1 cellular context compared by ENCODE assay signal in the genomic region with DNA sequence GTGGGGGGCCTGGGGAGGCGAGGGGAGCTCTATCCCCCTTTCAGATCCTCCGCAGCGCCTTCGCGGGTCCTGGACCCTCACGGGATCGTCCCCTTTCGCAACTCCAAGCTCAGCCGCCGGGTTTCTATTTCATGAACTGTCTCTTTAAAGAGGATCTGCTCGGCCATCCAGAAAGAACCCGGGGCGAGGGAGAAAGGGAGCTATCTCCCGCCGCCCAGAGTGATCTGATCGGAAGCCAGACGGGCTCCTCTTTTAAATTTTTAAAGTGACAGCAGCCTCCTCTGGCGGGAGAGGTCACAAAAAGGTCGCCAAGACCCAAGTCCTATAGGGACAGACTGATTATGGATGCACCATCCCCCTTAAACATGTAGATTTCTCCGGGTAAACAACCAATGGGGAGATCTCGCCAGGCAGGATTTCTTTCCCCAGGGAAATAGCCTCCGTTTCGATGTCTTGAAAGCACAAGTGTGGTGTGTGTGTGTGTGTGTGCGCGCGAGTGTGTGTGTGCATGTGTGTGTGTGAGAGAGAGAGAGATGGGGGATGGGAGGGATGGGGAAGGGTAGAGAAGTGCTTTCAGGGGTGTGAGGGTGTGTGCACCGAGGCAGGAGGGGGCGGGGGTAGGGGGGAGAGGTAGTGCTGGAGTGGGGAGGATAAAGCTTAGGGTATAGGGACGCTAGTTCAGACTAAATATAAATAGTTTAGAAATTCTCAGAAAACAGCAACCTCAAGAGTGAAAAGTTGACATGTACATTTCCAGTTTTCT.
TF ChIP-seq lines count a peak whose summit lies in the region.

No MANE protein-coding gene starts in this region.

TF ChIP-seq in K562, 482 proteins besides CTCF, POLR2A, EP300 and RAD21 (continued from another document and continues in another):
- TF ChIP-seq ZNF407 (IDR thresholded peaks at IDR 0.05; ENCODE audit: low read depth) (no peak), PML (IDR thresholded peaks at IDR 0.05; ENCODE audit: low read length) (peak; percentile 36; the same call in 1 of the 2 replicates), E2F5 (CRISPR knock-in tag; IDR thresholded peaks at IDR 0.05) (no peak), SMARCB1 (IDR thresholded peaks at IDR 0.05; ENCODE audit: insufficient read length, low read depth) (no peak), ZNF830 (CRISPR knock-in tag; IDR thresholded peaks at IDR 0.05) (no peak), NFIC (IDR thresholded peaks at IDR 0.05) (peak; percentile 28; the same call in 1 of the 2 replicates), NBN (IDR thresholded peaks at IDR 0.05; ENCODE audit: low read depth) (peak; percentile 58; the same call in 1 of the 2 replicates), ZNF408 (CRISPR knock-in tag; IDR thresholded peaks at IDR 0.05; ENCODE audit: low read depth) (no peak), HDGF (IDR thresholded peaks at IDR 0.05) (no peak), ARID2 (IDR thresholded peaks at IDR 0.05) (peak; percentile 45; the same call in 1 of the 2 replicates), ZBTB8A (IDR thresholded peaks at IDR 0.05; ENCODE audit: partially characterized antibody) (no peak), CTBP1 (IDR thresholded peaks at IDR 0.05; ENCODE audit: borderline replicate concordance) (peak; percentile 28; the same call in 1 of the 2 replicates), NONO (IDR thresholded peaks at IDR 0.05; ENCODE audit: low read depth in 2 of 2, low read length in 1 of 2) (no peak), HDAC2 (IDR thresholded peaks at IDR 0.05) (peak; percentile 42; the same call in 1 of the 2 replicates), ZNF12 (CRISPR knock-in tag; IDR thresholded peaks at IDR 0.05) (no peak), ZNF347 (CRISPR knock-in tag; IDR thresholded peaks at IDR 0.05; ENCODE audit: low read depth) (no peak), ETS1 (conservative IDR thresholded peaks at IDR 0.05; ENCODE audit: control insufficient read depth, low read depth, low read length) (no peak), HMGXB4 (CRISPR knock-in tag; IDR thresholded peaks at IDR 0.05) (no peak), UBTF (IDR thresholded peaks at IDR 0.05; ENCODE audit: borderline replicate concordance in 1 of 2, low read depth in 2 of 2, low read length in 2 of 2) (peak; percentile 89 to 92; a peak in 3 of 4 replicates)
- TF ChIP-seq, protein P1, sequence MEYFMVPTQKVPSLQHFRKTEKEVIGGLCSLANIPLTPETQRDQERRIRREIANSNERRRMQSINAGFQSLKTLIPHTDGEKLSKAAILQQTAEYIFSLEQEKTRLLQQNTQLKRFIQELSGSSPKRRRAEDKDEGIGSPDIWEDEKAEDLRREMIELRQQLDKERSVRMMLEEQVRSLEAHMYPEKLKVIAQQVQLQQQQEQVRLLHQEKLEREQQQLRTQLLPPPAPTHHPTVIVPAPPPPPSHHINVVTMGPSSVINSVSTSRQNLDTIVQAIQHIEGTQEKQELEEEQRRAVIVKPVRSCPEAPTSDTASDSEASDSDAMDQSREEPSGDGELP (CRISPR knock-in tag; IDR thresholded peaks at IDR 0.05; ENCODE audit: borderline replicate concordance), result peak; percentile 41; the same call in 1 of the 2 replicates
- TF ChIP-seq, protein P2, sequence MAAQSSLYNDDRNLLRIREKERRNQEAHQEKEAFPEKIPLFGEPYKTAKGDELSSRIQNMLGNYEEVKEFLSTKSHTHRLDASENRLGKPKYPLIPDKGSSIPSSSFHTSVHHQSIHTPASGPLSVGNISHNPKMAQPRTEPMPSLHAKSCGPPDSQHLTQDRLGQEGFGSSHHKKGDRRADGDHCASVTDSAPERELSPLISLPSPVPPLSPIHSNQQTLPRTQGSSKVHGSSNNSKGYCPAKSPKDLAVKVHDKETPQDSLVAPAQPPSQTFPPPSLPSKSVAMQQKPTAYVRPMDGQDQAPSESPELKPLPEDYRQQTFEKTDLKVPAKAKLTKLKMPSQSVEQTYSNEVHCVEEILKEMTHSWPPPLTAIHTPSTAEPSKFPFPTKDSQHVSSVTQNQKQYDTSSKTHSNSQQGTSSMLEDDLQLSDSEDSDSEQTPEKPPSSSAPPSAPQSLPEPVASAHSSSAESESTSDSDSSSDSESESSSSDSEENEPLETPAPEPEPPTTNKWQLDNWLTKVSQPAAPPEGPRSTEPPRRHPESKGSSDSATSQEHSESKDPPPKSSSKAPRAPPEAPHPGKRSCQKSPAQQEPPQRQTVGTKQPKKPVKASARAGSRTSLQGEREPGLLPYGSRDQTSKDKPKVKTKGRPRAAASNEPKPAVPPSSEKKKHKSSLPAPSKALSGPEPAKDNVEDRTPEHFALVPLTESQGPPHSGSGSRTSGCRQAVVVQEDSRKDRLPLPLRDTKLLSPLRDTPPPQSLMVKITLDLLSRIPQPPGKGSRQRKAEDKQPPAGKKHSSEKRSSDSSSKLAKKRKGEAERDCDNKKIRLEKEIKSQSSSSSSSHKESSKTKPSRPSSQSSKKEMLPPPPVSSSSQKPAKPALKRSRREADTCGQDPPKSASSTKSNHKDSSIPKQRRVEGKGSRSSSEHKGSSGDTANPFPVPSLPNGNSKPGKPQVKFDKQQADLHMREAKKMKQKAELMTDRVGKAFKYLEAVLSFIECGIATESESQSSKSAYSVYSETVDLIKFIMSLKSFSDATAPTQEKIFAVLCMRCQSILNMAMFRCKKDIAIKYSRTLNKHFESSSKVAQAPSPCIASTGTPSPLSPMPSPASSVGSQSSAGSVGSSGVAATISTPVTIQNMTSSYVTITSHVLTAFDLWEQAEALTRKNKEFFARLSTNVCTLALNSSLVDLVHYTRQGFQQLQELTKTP (IDR thresholded peaks at IDR 0.05; ENCODE audit: low read depth in 1 of 2, partially characterized antibody in 2 of 2), result peak in 1 of 2 experiments; percentile 87
- TF ChIP-seq, protein P3, sequence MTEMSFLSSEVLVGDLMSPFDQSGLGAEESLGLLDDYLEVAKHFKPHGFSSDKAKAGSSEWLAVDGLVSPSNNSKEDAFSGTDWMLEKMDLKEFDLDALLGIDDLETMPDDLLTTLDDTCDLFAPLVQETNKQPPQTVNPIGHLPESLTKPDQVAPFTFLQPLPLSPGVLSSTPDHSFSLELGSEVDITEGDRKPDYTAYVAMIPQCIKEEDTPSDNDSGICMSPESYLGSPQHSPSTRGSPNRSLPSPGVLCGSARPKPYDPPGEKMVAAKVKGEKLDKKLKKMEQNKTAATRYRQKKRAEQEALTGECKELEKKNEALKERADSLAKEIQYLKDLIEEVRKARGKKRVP (CRISPR knock-in tag; IDR thresholded peaks at IDR 0.05), result no peak
- TF ChIP-seq, protein P4, sequence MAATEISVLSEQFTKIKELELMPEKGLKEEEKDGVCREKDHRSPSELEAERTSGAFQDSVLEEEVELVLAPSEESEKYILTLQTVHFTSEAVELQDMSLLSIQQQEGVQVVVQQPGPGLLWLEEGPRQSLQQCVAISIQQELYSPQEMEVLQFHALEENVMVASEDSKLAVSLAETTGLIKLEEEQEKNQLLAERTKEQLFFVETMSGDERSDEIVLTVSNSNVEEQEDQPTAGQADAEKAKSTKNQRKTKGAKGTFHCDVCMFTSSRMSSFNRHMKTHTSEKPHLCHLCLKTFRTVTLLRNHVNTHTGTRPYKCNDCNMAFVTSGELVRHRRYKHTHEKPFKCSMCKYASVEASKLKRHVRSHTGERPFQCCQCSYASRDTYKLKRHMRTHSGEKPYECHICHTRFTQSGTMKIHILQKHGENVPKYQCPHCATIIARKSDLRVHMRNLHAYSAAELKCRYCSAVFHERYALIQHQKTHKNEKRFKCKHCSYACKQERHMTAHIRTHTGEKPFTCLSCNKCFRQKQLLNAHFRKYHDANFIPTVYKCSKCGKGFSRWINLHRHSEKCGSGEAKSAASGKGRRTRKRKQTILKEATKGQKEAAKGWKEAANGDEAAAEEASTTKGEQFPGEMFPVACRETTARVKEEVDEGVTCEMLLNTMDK (IDR thresholded peaks at IDR 0.05; ENCODE audit: borderline replicate concordance, insufficient read depth, low read depth, low read length, poor library complexity, severe bottlenecking), result no peak
